In genomic region chr12:503111-503761, GRCh38 we compare ENCODE assay signal across 11 cellular contexts. TPM values are rescaled to one million over a fixed set of nuclear protein-coding genes. Genes with fewer than 3 reads are reported as not detected.
DNase-seq lines count a peak whose midpoint lies in the region; ATAC-seq and TF ChIP-seq lines count a peak whose summit lies in the region.
"Had no signal": no experiment of that assay in that cellular context is flagged by ENCODE, and none has a peak within 500 bp of the region (broad histone marks: within the 10 kb centered on the region; RNA-seq: fewer than 3 reads in every experiment).

No MANE protein-coding gene starts in this region.

- H3K4me1 ChIP-seq in HCT116 (ENCODE audit: control insufficient read depth in 1 of 2, insufficient read depth in 2 of 2, low read length in 2 of 2), result peaks cover 11 to 20% of the 10 kb centered on the region in 2 experiments
- H3K4me1 ChIP-seq in SJCRH30, result peaks cover 28% of the 10 kb centered on the region
- H3K4me1 ChIP-seq in right cardiac atrium (ENCODE audit: control insufficient read depth, insufficient read depth, low read length), result peaks cover 4% of the 10 kb centered on the region

- H4K20me1 ChIP-seq in HCT116 (ENCODE audit: insufficient read depth), result no peaks in the 10 kb centered on the region

- 32% methylated on average over 7 of the region's 7 CpGs for WGBS in right cardiac atrium

- no peaks in the 10 kb centered on the region for H3K9me2 ChIP-seq in HCT116 (ENCODE audit: insufficient read depth)

- CTCF ChIA-PET in HCT116 (lab: Charles Lee), result no interaction called here

- peak overlapping the region; percentile 62 for H3K4me2 ChIP-seq in HCT116 (ENCODE audit: low read length)

- TF ChIP-seq RAD21 in HCT116 (IDR thresholded peaks at IDR 0.05; ENCODE audit: low read depth), result no peak

- H3K4me3 ChIP-seq in HCT116 (replicated peaks in 1 of 2; ENCODE audit: low read depth in 1 of 2, low read length in 2 of 2), result peak overlapping the region in 1 of 2 experiments; percentile 21; a peak in 1 of 4 replicates
- H3K4me3 ChIP-seq in SJCRH30, result peak overlapping the region; percentile 8; the same call in 1 of the 2 replicates
- H3K4me3 ChIP-seq in right cardiac atrium (ENCODE audit: low read length), result no peak overlapping the region
- H3K4me3 ChIP-seq: MG63 had no signal

- ATAC-seq in HCT116 (peak; percentile 100), right cardiac atrium (peak; percentile 34 to 52), GM21825 (IDR thresholded peaks at IDR 0.05; ENCODE audit: unreplicated experiment) (no peak)
- ATAC-seq: SK-N-SH treated with all-trans-retinoic acid at 6 μM for 48 hours had no signal

- peak overlapping the region; percentile 34 for H3K9ac ChIP-seq in HCT116 (ENCODE audit: low read length)

- no peaks in the 10 kb centered on the region for H3K27me3 ChIP-seq in HCT116 (ENCODE audit: insufficient read depth, low read length)
- no peaks in the 10 kb centered on the region for H3K27me3 ChIP-seq in SJCRH30
- no peaks in the 10 kb centered on the region for H3K27me3 ChIP-seq in right cardiac atrium (ENCODE audit: control insufficient read depth, insufficient read depth)

- peak; percentile 59 for DNase-seq in HCT116 (ENCODE audit: low read depth, low spot score)
- peak; percentile 72 to 88 for DNase-seq in SJCRH30
- DNase-seq in right cardiac atrium, result no peak
- peak; percentile 56 for DNase-seq in putamen (ENCODE audit: low spot score)
- no peak for DNase-seq in NK-92 treated with Interleukin-12 subunit alpha and Interleukin-12 subunit beta, amount 100 ng/mL, for 24 hours (lab: John Stamatoyannopoulos, UW)
- DNase-seq in CD1c-positive myeloid dendritic cell (ENCODE audit: extremely low spot score), result no peak
- DNase-seq in NCI-H1436 (lab: John Stamatoyannopoulos, UW), result no peak
- DNase-seq: DMS79, MG63 had no signal

- intact Hi-C loops in HCT116 (cut with micrococcal nuclease), result no loop called here
- intact Hi-C loops in right cardiac atrium (cut with DNase I), result loop anchor here in 1 of 4 donors (5.0 kb wide), 1 partner anchor 51 kb away; no protein-coding TSS in a partner anchor

- POLR2A ChIA-PET in HCT116 (lab: Charles Lee), result no interaction called here

- RAD21 ChIA-PET in HCT116 (lab: Charles Lee; ENCODE audit: low non-redundant PET in 1 of 2, low total read pairs in 2 of 2, uncharacterized antibody in 2 of 2, unreplicated experiment in 2 of 2), result no interaction called here

- no peak overlapping the region for H2AFZ ChIP-seq in HCT116 (ENCODE audit: low read depth, low read length, poor library complexity, severe bottlenecking)

- BruUV-seq in HCT116 (replicated peaks; lab: Mats Ljungman, UMichigan), result no TSS peak

- H3K9me3 ChIP-seq in HCT116 (ENCODE audit: control insufficient read depth in 1 of 2, insufficient read depth in 1 of 2, low read depth in 1 of 2, low read length in 2 of 2), result no peaks in the 10 kb centered on the region
- H3K9me3 ChIP-seq in SJCRH30 (replicated peaks), result no peaks in the 10 kb centered on the region
- H3K9me3 ChIP-seq in right cardiac atrium (ENCODE audit: control insufficient read depth, low read length), result no peaks in the 10 kb centered on the region
- H3K9me3 ChIP-seq: MG63 had no signal

- no peak overlapping the region for H3K27ac ChIP-seq in HCT116 (ENCODE audit: low read depth, low read length)
- peak overlapping the region; percentile 94 for H3K27ac ChIP-seq in SJCRH30
- peak overlapping the region; percentile 36 for H3K27ac ChIP-seq in right cardiac atrium (ENCODE audit: low read length)

- no peak for TF ChIP-seq POLR2A in HCT116 (IDR thresholded peaks at IDR 0.05; ENCODE audit: borderline replicate concordance, extremely low read depth, insufficient read depth, insufficient read length)

- H3K79me2 ChIP-seq in HCT116 (ENCODE audit: insufficient read depth, low read length), result no peaks in the 10 kb centered on the region

- H3K36me3 ChIP-seq in HCT116 (ENCODE audit: control insufficient read depth in 1 of 2, insufficient read depth in 2 of 2, low read length in 2 of 2) (no peaks in the 10 kb centered on the region), SJCRH30 (no peaks in the 10 kb centered on the region)
- H3K36me3 ChIP-seq: MG63 had no signal

- no peak for TF ChIP-seq CTCF in HCT116 (IDR thresholded peaks at IDR 0.05 in 2 of 3, conservative IDR thresholded peaks at IDR 0.05 in 1 of 3; ENCODE audit: borderline replicate concordance in 1 of 3, insufficient read depth in 1 of 3, low read depth in 2 of 3, low read length in 2 of 3)

TF ChIP-seq in HCT116, 20 proteins besides CTCF, POLR2A, EP300 and RAD21:
- TF ChIP-seq POLR2AphosphoS5 (IDR thresholded peaks at IDR 0.05; ENCODE audit: low read depth, low read length), result no peak
- no peak for TF ChIP-seq REST (IDR thresholded peaks at IDR 0.05; ENCODE audit: low read depth)
- TF ChIP-seq FOSL1 (IDR thresholded peaks at IDR 0.05; ENCODE audit: low read depth), result peak; percentile 34; the same call in 1 of the 2 replicates
- TF ChIP-seq EGR1 (IDR thresholded peaks at IDR 0.05; ENCODE audit: low read depth), result no peak
- TF ChIP-seq ATF3 (IDR thresholded peaks at IDR 0.05), result no peak

RNA-seq across cellular contexts. Expression of gene B4GALNT3, which starts 43.5 kb away (rescaled TPM):
- total RNA-seq in HCT116 (2021; ENCODE audit: unreplicated experiment) (18.2 TPM), right cardiac atrium (10 to 100 TPM; 22.7 to 50.2 (median 39.4) TPM)
- 9.1 and 10.6 TPM in 2 replicates for polyA plus RNA-seq in HCT116 (2012)
- 29.5 and 33.0 TPM in 2 replicates for total RNA-seq in SJCRH30 (2014; rRNA removed; shearing (Covaris generic))
- 27.5 TPM for polyA plus RNA-seq in right cardiac atrium

Comparison
In these comparisons a context has a peak if more than half of its experiments do, and no peak if none do; other contexts are left out.
1. DNase-seq: peak in HCT116 (single experiment), SJCRH30 (2 of 2) and putamen (single experiment); none in right cardiac atrium (0 of 3), NK-92 treated with Interleukin-12 subunit alpha and Interleukin-12 subunit beta, amount 100 ng/mL, for 24 hours (single experiment), CD1c-positive myeloid dendritic cell (single experiment) and NCI-H1436 (single experiment).